9 cellular contexts compared by ENCODE assay signal in genomic region chr6:19837511-19838441, GRCh38. TPM values are rescaled to one million over a fixed set of nuclear protein-coding genes. Genes with fewer than 3 reads are reported as not detected.
A peak's percentile ranks its signal among the peaks of the same experiment; 100 is the strongest.
DNase-seq lines count a peak whose midpoint lies in the region; ATAC-seq and TF ChIP-seq lines count a peak whose summit lies in the region.
"Had no signal": no experiment of that assay in that cellular context is flagged by ENCODE, and none has a peak within 500 bp of the region (broad histone marks: within the 10 kb centered on the region; RNA-seq: fewer than 3 reads in every experiment).

No MANE protein-coding gene starts in this region.

- intact Hi-C loops in dorsolateral prefrontal cortex (cut with DNase I) (loop anchor here (2.0 to 5.0 kb wide), 2 partner anchors 33 to 35 kb away; no protein-coding TSS in a partner anchor), lower lobe of right lung (cut with DNase I) (no loop called here), aorta (cut with DNase I) (loop anchor here (1.0 to 5.0 kb wide), 3 partner anchors 33 to 170 kb away; no protein-coding TSS in a partner anchor)
- intact Hi-C loops in CD4-positive, alpha-beta T cell (cut with DNase I, micrococcal nuclease) = no loop called here

- peaks cover 6% of the 10 kb centered on the region for H3K4me1 Mint-ChIP-seq in CD4-positive, alpha-beta T cell (ENCODE audit: low read depth)

- H3K27ac Mint-ChIP-seq in CD4-positive, alpha-beta T cell = no peak overlapping the region
- H3K27ac Mint-ChIP-seq: stimulated activated naive CD8-positive, alpha-beta T cell treated with anti-CD3 and anti-CD28 coated beads, Interleukin-15, Interleukin-2, amounts not matched to agents 100 ng/mL and 50 ng/mL, for 24 hours had no signal

- ATAC-seq in lower lobe of right lung (peak; percentile 22 to 44), aorta (ENCODE audit: low FRiP score) (peak; percentile 15), HG03139 (IDR thresholded peaks at IDR 0.05; ENCODE audit: unreplicated experiment) (no peak)
- ATAC-seq in CD4-positive, alpha-beta T cell (ENCODE audit: poor library complexity) = no peak

- H3K4me3 ChIP-seq in AG04450 (ENCODE audit: low read depth, low read length) = peak overlapping the region; percentile 68
- H3K4me3 ChIP-seq in HUES48 (ENCODE audit: low read depth, low read length) = peak overlapping the region; percentile 75
- H3K4me3 ChIP-seq in dorsolateral prefrontal cortex = peak overlapping the region; percentile 35 to 77 (median 63)
- H3K4me3 ChIP-seq in lower lobe of right lung = peak overlapping the region; percentile 66
- peak overlapping the region; percentile 64 to 95 for H3K4me3 ChIP-seq in aorta (ENCODE audit: low read length in 2 of 2)

- no peaks in the 10 kb centered on the region for H3K36me3 Mint-ChIP-seq in CD4-positive, alpha-beta T cell (ENCODE audit: low read depth)

- POLR2A ChIA-PET in AG04450 (lab: Yijun Ruan, JAX) = interaction anchor here (0.8 to 2.9 kb wide), 14 partner anchors 10 to 130 kb away, joined by 3 to 93 read pairs (median 4); no protein-coding TSS in a partner anchor
- POLR2A ChIA-PET in CD4-positive, alpha-beta T cell (lab: Charles Lee) = no interaction called here

- CTCF ChIA-PET in AG04450 (lab: Charles Lee) = interaction anchor here (1.2 kb wide), 1 partner anchor 18 kb away, joined by 3 read pairs; no protein-coding TSS in a partner anchor
- CTCF ChIA-PET in CD4-positive, alpha-beta T cell (lab: Charles Lee) = no interaction called here

- H3K27me3 Mint-ChIP-seq in CD4-positive, alpha-beta T cell = peaks cover 81% of the 10 kb centered on the region

- no peaks in the 10 kb centered on the region for H3K9me3 ChIP-seq in AG04450 (ENCODE audit: control insufficient read depth, insufficient read depth, low read length)
- H3K9me3 ChIP-seq in HUES48 (ENCODE audit: control insufficient read depth, insufficient read depth, low read length) = no peaks in the 10 kb centered on the region
- no peaks in the 10 kb centered on the region for H3K9me3 ChIP-seq in lower lobe of right lung
- no peaks in the 10 kb centered on the region for H3K9me3 ChIP-seq in aorta (ENCODE audit: control insufficient read depth, low read length)
- H3K9me3 ChIP-seq in CD4-positive, alpha-beta T cell (ENCODE audit: control insufficient read depth, low read length) = no peaks in the 10 kb centered on the region

- H3K9ac ChIP-seq in HUES48 (ENCODE audit: low read depth, low read length) = peak overlapping the region; percentile 74

- H3K27ac ChIP-seq in AG04450 (ENCODE audit: low read depth, low read length) (peak overlapping the region; percentile 4), HUES48 (ENCODE audit: low read depth, low read length) (peak overlapping the region; percentile 84), dorsolateral prefrontal cortex (peak overlapping the region in 51 of 59 donors; percentile 1 to 88 (median 66)), lower lobe of right lung (peak overlapping the region; percentile 89), aorta (ENCODE audit: low read depth in 1 of 2, low read length in 2 of 2) (peak overlapping the region; percentile 95 to 100)
- H3K27ac ChIP-seq in CD4-positive, alpha-beta T cell (ENCODE audit: low read depth, low read length) = no peak overlapping the region

- no peak overlapping the region for H3K4me3 Mint-ChIP-seq in CD4-positive, alpha-beta T cell
- H3K4me3 Mint-ChIP-seq: stimulated activated naive CD8-positive, alpha-beta T cell treated with anti-CD3 and anti-CD28 coated beads, Interleukin-15, Interleukin-2, amounts not matched to agents 100 ng/mL and 50 ng/mL, for 24 hours had no signal

- H3K36me3 ChIP-seq in HUES48 (ENCODE audit: control insufficient read depth, insufficient read depth, low read length) (peaks cover 13% of the 10 kb centered on the region; the same call in 1 of the 2 replicates), lower lobe of right lung (no peaks in the 10 kb centered on the region), aorta (ENCODE audit: control insufficient read depth in 1 of 2, insufficient read depth in 2 of 2, low read length in 1 of 2) (no peaks in the 10 kb centered on the region)

- no peaks in the 10 kb centered on the region for H3K27me3 ChIP-seq in AG04450 (ENCODE audit: control insufficient read depth, insufficient read depth, low read length)
- peaks cover 30% of the 10 kb centered on the region for H3K27me3 ChIP-seq in HUES48 (ENCODE audit: control insufficient read depth, insufficient read depth, low read length)
- peaks cover 0 to 68% (median 22%) of the 10 kb centered on the region in 45 donors for H3K27me3 ChIP-seq in dorsolateral prefrontal cortex
- H3K27me3 ChIP-seq in lower lobe of right lung (ENCODE audit: low read depth) = peaks cover 18% of the 10 kb centered on the region
- no peaks in the 10 kb centered on the region for H3K27me3 ChIP-seq in aorta (ENCODE audit: control insufficient read depth in 1 of 2, insufficient read depth in 2 of 2, low read length in 1 of 2)
- peaks cover 39% of the 10 kb centered on the region for H3K27me3 ChIP-seq in CD4-positive, alpha-beta T cell (ENCODE audit: control insufficient read depth, insufficient read depth, low read length)

- 1% methylated on average over 75 to 122 of the region's 122 CpGs for WGBS in aorta, 2 donors

- H3K4me1 ChIP-seq in HUES48 (ENCODE audit: control insufficient read depth, insufficient read depth, low read length) (peaks cover 41% of the 10 kb centered on the region), lower lobe of right lung (peaks cover 10% of the 10 kb centered on the region), aorta (ENCODE audit: control insufficient read depth in 1 of 2, insufficient read depth in 2 of 2, low read length in 2 of 2) (no peaks in the 10 kb centered on the region)

- TF ChIP-seq CTCF in AG04450 (IDR thresholded peaks at IDR 0.05; ENCODE audit: low read depth, low read length) = no peak
- TF ChIP-seq CTCF in dorsolateral prefrontal cortex (IDR thresholded peaks at IDR 0.05 in 54 of 56, conservative IDR thresholded peaks at IDR 0.05 in 2 of 56; ENCODE audit: low read depth in 1 of 56, partially characterized antibody in 56 of 56) = no peak
- TF ChIP-seq CTCF in lower lobe of right lung (IDR thresholded peaks at IDR 0.05) = no peak
- TF ChIP-seq CTCF in CD4-positive, alpha-beta T cell (IDR thresholded peaks at IDR 0.05) = no peak

- no peaks in the 10 kb centered on the region for H3K9me3 Mint-ChIP-seq in CD4-positive, alpha-beta T cell
- H3K9me3 Mint-ChIP-seq: stimulated activated naive CD8-positive, alpha-beta T cell treated with anti-CD3 and anti-CD28 coated beads, Interleukin-15, Interleukin-2, amounts not matched to agents 100 ng/mL and 50 ng/mL, for 24 hours had no signal

- DNase-seq in AG04450 (ENCODE audit: low read depth, low spot score) = no peak
- DNase-seq in dorsolateral prefrontal cortex = peak in 3 of 10 donors; percentile 4 to 47 (median 14)
- peak; percentile 64 for DNase-seq in lower lobe of right lung
- peak; percentile 46 to 83 for DNase-seq in aorta
- no peak for DNase-seq in NCI-H187 treated with DMSO at 0.1 percent for 48 hours (lab: John Stamatoyannopoulos, UW)
- no peak for DNase-seq in CD4-positive, alpha-beta T cell

RNA-seq across cellular contexts. Expression of gene ID4, which starts 0.6 kb away (rescaled TPM):
- polyA plus RNA-seq in AG04450 (2011; rRNA removed) (0.32 and 0.55 TPM in 2 replicates), aorta (100 to 1,000 TPM in 1 of 2 donors, 10 to 100 TPM in 1; 58.6 to 247 TPM)
- 0.14 and 0.35 TPM in 2 replicates for polyA minus RNA-seq in AG04450 (2011; rRNA and poly(A)+ RNA removed)
- total RNA-seq in dorsolateral prefrontal cortex (100 to 1,000 TPM in 2 of 120 experiments, 10 to 100 TPM in 118; 11.2 to 125 (median 47.8) TPM), lower lobe of right lung (27.8 TPM), aorta (100 to 1,000 TPM in 1 of 2 donors, 10 to 100 TPM in 1; 85.1 to 111 TPM)
- not detected for total RNA-seq in CD4-positive, alpha-beta T cell

Comparison
In these comparisons a context has a peak if more than half of its experiments do, and no peak if none do; other contexts are left out.
1. DNase-seq: peak in lower lobe of right lung (single experiment) and aorta (2 of 2); none in AG04450 (single experiment), NCI-H187 treated with DMSO at 0.1 percent for 48 hours (single experiment) and CD4-positive, alpha-beta T cell (0 of 10).
2. ATAC-seq: peak in lower lobe of right lung (2 of 2) and aorta (single experiment); none in HG03139 (single experiment) and CD4-positive, alpha-beta T cell (single experiment).
3. RNA of gene ID4, which starts 0.6 kb away (total RNA-seq): 85.1 to 111 TPM in aorta, 11.2 to 125 TPM in dorsolateral prefrontal cortex and 27.8 TPM in lower lobe of right lung (single experiment); not detected in CD4-positive, alpha-beta T cell; every median in the first group is over 10 times any median in the second.
4. intact Hi-C loops: an anchor here in dorsolateral prefrontal cortex (2.0 to 5.0 kb wide) and aorta (1.0 to 5.0 kb wide); none called in lower lobe of right lung and CD4-positive, alpha-beta T cell.
5. Peak in every context shown above with its lines, with median percentiles within 50 percentile points of each other: H3K4me3 ChIP-seq.